Comparison of ENCODE assay signal across 8 cellular contexts in the genomic region with DNA sequence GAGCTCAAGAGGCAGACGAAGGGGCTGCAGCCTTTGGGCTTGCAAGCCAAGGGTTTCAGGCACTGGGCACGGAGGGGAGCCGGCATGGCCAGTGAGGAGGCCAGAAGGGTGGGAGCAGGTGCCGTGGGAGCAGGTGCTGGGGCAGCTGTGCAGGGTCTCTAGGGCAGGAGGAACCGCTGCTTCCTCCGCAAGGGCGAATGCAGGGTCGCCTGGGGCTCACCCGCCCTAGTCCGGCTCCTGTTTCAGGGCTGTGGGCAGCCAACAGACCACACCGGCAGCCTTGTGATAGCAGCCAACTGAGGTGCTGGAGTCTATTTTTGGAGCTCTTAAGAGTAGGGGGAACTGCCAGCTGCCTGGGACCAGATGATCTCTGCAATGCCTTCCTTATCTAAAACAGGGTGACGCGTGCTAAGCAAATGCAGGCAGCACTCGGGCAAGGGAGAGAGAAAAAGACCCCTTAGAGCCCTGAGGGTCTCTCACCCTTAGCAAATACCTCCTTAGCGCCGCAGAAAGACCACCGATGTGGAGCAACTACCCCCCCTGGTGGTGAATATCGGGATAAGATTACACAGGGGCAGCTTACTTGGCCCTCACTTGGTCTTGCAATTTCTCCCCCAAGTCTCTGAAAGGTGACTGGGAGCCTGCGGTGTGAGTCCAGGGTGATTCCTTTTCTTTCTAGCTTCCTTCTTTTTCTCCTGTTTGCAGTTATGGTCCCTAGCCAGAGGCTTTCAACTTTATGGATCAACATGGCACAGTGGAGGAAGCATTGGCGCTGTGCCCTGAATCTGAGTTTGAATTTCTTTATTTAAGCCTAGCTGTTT. TPM values are rescaled to one million over a fixed set of nuclear protein-coding genes. Genes with fewer than 3 reads are reported as not detected.
DNase-seq lines count a peak whose midpoint lies in the region; FAIRE-seq and TF ChIP-seq lines count a peak whose summit lies in the region.

No MANE protein-coding gene starts in this region.

- no TSS peak for BruUV-seq in A673 (replicated peaks; lab: Mats Ljungman, UMichigan)
- no TSS peak for BruUV-seq in PC-9 (replicated peaks; lab: Mats Ljungman, UMichigan)

- POLR2A ChIA-PET in A673 (lab: Charles Lee; ENCODE audit: low non-redundant PET) (no interaction called here), PC-9 (lab: Charles Lee; ENCODE audit: unreplicated experiment) (interaction anchor here (0.5 to 0.6 kb wide), 2 partner anchors 31 to 127 kb away, joined by 3 to 5 read pairs; no protein-coding TSS in a partner anchor)

- TF ChIP-seq CTCF in A673 (conservative IDR thresholded peaks at IDR 0.05; ENCODE audit: low read depth, low read length), result peak; percentile 81
- TF ChIP-seq CTCF in PC-9 (conservative IDR thresholded peaks at IDR 0.05), result peak; percentile 94
- peak; percentile 83 for TF ChIP-seq CTCF in neural progenitor cell (IDR thresholded peaks at IDR 0.05)

- no peaks in the 10 kb centered on the region for H4K20me1 ChIP-seq in PC-9 (ENCODE audit: insufficient read depth)
- no peaks in the 10 kb centered on the region for H4K20me1 ChIP-seq in neural progenitor cell (ENCODE audit: low read depth)

- H3K36me3 Mint-ChIP-seq in activated T-cell treated with anti-CD3 and anti-CD28 coated beads, Interleukin-2, amount 50 U/mL, for 24 hours (ENCODE audit: low read depth), result no peaks in the 10 kb centered on the region
- no peaks in the 10 kb centered on the region for H3K36me3 Mint-ChIP-seq in neural progenitor cell

- DNase-seq in A673 (ENCODE audit: low spot score), result peak; percentile 79
- no peak for DNase-seq in GM18507 (ENCODE audit: extremely low spot score, insufficient read length, low read depth)
- peak; percentile 75 for DNase-seq in Jurkat, Clone E6-1 (ENCODE audit: low read depth, low spot score)
- peak in 1 of 2 experiments; percentile 59 for DNase-seq in PC-9
- peak; percentile 77 for DNase-seq in activated T-cell treated with anti-CD3 and anti-CD28 coated beads, Interleukin-2, amount 50 U/mL, for 24 hours
- peak; percentile 48 for DNase-seq in fibroblast of the conjunctiva (ENCODE audit: low read depth)
- DNase-seq in neural progenitor cell (ENCODE audit: low spot score), result peak; percentile 89
- DNase-seq in superior temporal gyrus (ENCODE audit: extremely low spot score), result peak; percentile 86

- no peak overlapping the region for H3K27ac Mint-ChIP-seq in activated T-cell treated with anti-CD3 and anti-CD28 coated beads, Interleukin-2, amount 50 U/mL, for 24 hours
- H3K27ac Mint-ChIP-seq in neural progenitor cell, result no peak overlapping the region

- peak overlapping the region; percentile 45 for H3K4me3 Mint-ChIP-seq in activated T-cell treated with anti-CD3 and anti-CD28 coated beads, Interleukin-2, amount 50 U/mL, for 24 hours
- H3K4me3 Mint-ChIP-seq in neural progenitor cell, result peak overlapping the region; percentile 52

- H3K36me3 ChIP-seq in A673 (ENCODE audit: insufficient read depth, low read length, poor library complexity, severe bottlenecking) (no peaks in the 10 kb centered on the region), PC-9 (ENCODE audit: low read depth) (no peaks in the 10 kb centered on the region), neural progenitor cell (no peaks in the 10 kb centered on the region)

- H3K9ac ChIP-seq in neural progenitor cell, result no peak overlapping the region

- peaks cover 16% of the 10 kb centered on the region for H3K27me3 Mint-ChIP-seq in activated T-cell treated with anti-CD3 and anti-CD28 coated beads, Interleukin-2, amount 50 U/mL, for 24 hours
- peaks cover 20% of the 10 kb centered on the region for H3K27me3 Mint-ChIP-seq in neural progenitor cell (ENCODE audit: insufficient read depth, low read depth)

- no peaks in the 10 kb centered on the region for H3K9me3 ChIP-seq in A673 (ENCODE audit: low read depth, low read length, poor library complexity, severe bottlenecking)
- H3K9me3 ChIP-seq in PC-9 (ENCODE audit: insufficient read depth, low read depth), result no peaks in the 10 kb centered on the region
- H3K9me3 ChIP-seq in neural progenitor cell (ENCODE audit: low read depth), result no peaks in the 10 kb centered on the region

- H3K4me1 ChIP-seq in A673 (ENCODE audit: insufficient read depth, low read length, poor library complexity, severe bottlenecking) (peaks cover 9% of the 10 kb centered on the region), PC-9 (replicated peaks; ENCODE audit: insufficient read depth) (no peaks in the 10 kb centered on the region), neural progenitor cell (peaks cover 2% of the 10 kb centered on the region)

- CTCF ChIA-PET in A673 (lab: Charles Lee), result interaction anchor here (1.0 to 2.8 kb wide), 7 partner anchors 19 to 185 kb away, joined by 3 to 45 read pairs (median 9); a partner anchor contains a TSS
- CTCF ChIA-PET in PC-9 (lab: Charles Lee), result interaction anchor here (0.6 to 2.3 kb wide), 12 partner anchors 8 to 1630 kb away, joined by 3 to 12 read pairs (median 5); a partner anchor contains a TSS

- H3K27ac ChIP-seq in A673 (ENCODE audit: low read depth, low read length, poor library complexity, severe bottlenecking) (no peak overlapping the region), PC-9 (no peak overlapping the region), neural progenitor cell (no peak overlapping the region)

- H3F3A ChIP-seq in PC-9 (ENCODE audit: insufficient read depth, low read depth) (peaks cover 8% of the 10 kb centered on the region; the same call in 1 of the 2 replicates), neural progenitor cell (ENCODE audit: low read depth) (no peaks in the 10 kb centered on the region)

- H3K9me2 ChIP-seq in PC-9 (ENCODE audit: insufficient read depth), result no peaks in the 10 kb centered on the region

- intact Hi-C loops in A673 (cut with micrococcal nuclease; ENCODE audit: unreplicated experiment) (loop anchor here (1.0 to 5.0 kb wide), 3 partner anchors 30 to 172 kb away; no protein-coding TSS in a partner anchor), PC-9 (cut with micrococcal nuclease; ENCODE audit: unreplicated experiment) (loop anchor here (1.0 kb wide), 2 partner anchors 30 to 174 kb away; no protein-coding TSS in a partner anchor)

- H3K79me2 ChIP-seq in PC-9 (ENCODE audit: low read depth), result no peaks in the 10 kb centered on the region
- H3K79me2 ChIP-seq in neural progenitor cell (ENCODE audit: low read depth), result no peaks in the 10 kb centered on the region

- H3K4me3 ChIP-seq in A673 (ENCODE audit: low read depth, low read length, poor library complexity, severe bottlenecking) (peak overlapping the region; percentile 25), PC-9 (no peak overlapping the region), neural progenitor cell (peak overlapping the region; percentile 41)
- H3K4me3 ChIP-seq in Jurkat, Clone E6-1 (ENCODE audit: low read length), result peak overlapping the region; percentile 24

- peaks cover 14% of the 10 kb centered on the region for H3K27me3 ChIP-seq in A673 (replicated peaks; ENCODE audit: insufficient read depth, low read depth, low read length, poor library complexity)
- 0 out of 2 replicates have a peak, but pooled peaks cover 8% of the 10 kb centered on the region for H3K27me3 ChIP-seq in PC-9 (ENCODE audit: insufficient read depth, low read depth)
- peaks cover 25% of the 10 kb centered on the region for H3K27me3 ChIP-seq in neural progenitor cell

- H2AFZ ChIP-seq in PC-9 (no peak overlapping the region), neural progenitor cell (replicated peaks) (peak overlapping the region; percentile 79)

- peak; percentile 71 for FAIRE-seq in GM18507 (lab: Jason Lieb, UNC)

- H3K4me2 ChIP-seq in PC-9, result peak overlapping the region; percentile 28; the same call in 1 of the 2 replicates
- peak overlapping the region; percentile 83 for H3K4me2 ChIP-seq in neural progenitor cell

- peaks cover 32% of the 10 kb centered on the region for H3K4me1 Mint-ChIP-seq in activated T-cell treated with anti-CD3 and anti-CD28 coated beads, Interleukin-2, amount 50 U/mL, for 24 hours (ENCODE audit: low read depth)
- H3K4me1 Mint-ChIP-seq in neural progenitor cell, result peaks cover 7% of the 10 kb centered on the region

- no peaks in the 10 kb centered on the region for H3K9me3 Mint-ChIP-seq in activated T-cell treated with anti-CD3 and anti-CD28 coated beads, Interleukin-2, amount 50 U/mL, for 24 hours
- no peaks in the 10 kb centered on the region for H3K9me3 Mint-ChIP-seq in neural progenitor cell

RNA-seq across cellular contexts. Expression of a gene that starts 20.7 kb away (rescaled TPM):
- total RNA-seq in A673 (2021) (39.2 and 41.9 TPM in 2 replicates), PC-9 (2021) (62.6 and 70.6 TPM in 2 replicates), neural progenitor cell (ENCODE audit: low replicate concordance) (24.7 and 38.7 TPM in 2 replicates)
- 42.0 TPM for polyA plus RNA-seq in Jurkat, Clone E6-1 (2012; ENCODE audit: insufficient read depth, insufficient read length)

RNA-seq across cellular contexts. Expression of a gene that starts 28.7 kb away (rescaled TPM):
- total RNA-seq in A673 (2021) (18.7 and 24.0 TPM in 2 replicates), PC-9 (2021) (3.3 and 3.9 TPM in 2 replicates), neural progenitor cell (ENCODE audit: low replicate concordance) (21.9 and 22.7 TPM in 2 replicates)
- 12.4 TPM for polyA plus RNA-seq in Jurkat, Clone E6-1 (2012; ENCODE audit: insufficient read depth, insufficient read length)

RNA-seq across cellular contexts. Expression of a gene that starts 51.8 kb away (rescaled TPM):
- total RNA-seq in A673 (2021) (32.6 and 32.7 TPM in 2 replicates), PC-9 (2021) (57.3 and 59.0 TPM in 2 replicates), neural progenitor cell (ENCODE audit: low replicate concordance) (45.2 and 47.5 TPM in 2 replicates)
- 66.3 TPM for polyA plus RNA-seq in Jurkat, Clone E6-1 (2012; ENCODE audit: insufficient read depth, insufficient read length)
